Comparison of ENCODE assay signal across 8 cellular contexts in genomic region chr11:66677599-66678375, GRCh38. TPM values are rescaled to one million over a fixed set of nuclear protein-coding genes. Genes with fewer than 3 reads are reported as not detected.
DNase-seq lines count a peak whose midpoint lies in the region; ATAC-seq and FAIRE-seq lines count a peak whose summit lies in the region.

A gene with protein sequence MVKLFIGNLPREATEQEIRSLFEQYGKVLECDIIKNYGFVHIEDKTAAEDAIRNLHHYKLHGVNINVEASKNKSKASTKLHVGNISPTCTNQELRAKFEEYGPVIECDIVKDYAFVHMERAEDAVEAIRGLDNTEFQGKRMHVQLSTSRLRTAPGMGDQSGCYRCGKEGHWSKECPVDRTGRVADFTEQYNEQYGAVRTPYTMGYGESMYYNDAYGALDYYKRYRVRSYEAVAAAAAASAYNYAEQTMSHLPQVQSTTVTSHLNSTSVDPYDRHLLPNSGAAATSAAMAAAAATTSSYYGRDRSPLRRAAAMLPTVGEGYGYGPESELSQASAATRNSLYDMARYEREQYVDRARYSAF (minus strand): TSS chr11:66677887. CDS start chr11:66677079, 808 bp downstream.

- H3K9me3 ChIP-seq in effector memory CD4-positive, alpha-beta T cell (ENCODE audit: control insufficient read depth, low read length) = no peaks in the 10 kb centered on the region

- DNase-seq in COR-L47 (lab: John Stamatoyannopoulos, UW) (peak; percentile 96), HTR-8/SVneo (ENCODE audit: insufficient read length, low spot score) (peak; percentile 95), NOMO-1 treated with DMSO at 0.1 percent for 48 hours (lab: John Stamatoyannopoulos, UW; ENCODE audit: unreplicated experiment) (peak; percentile 94), medulla oblongata (ENCODE audit: extremely low spot score) (peak; percentile 97)
- peak; percentile 96 to 97 (median 96) for DNase-seq in effector memory CD4-positive, alpha-beta T cell
- peak; percentile 94 to 95 (median 94) for DNase-seq in stimulated activated CD4-positive, alpha-beta T cell treated with anti-CD3 and anti-CD28 coated beads, TNF-alpha, amount 100 ng/mL, for 48 hours (ENCODE audit: low read depth in 3 of 3)

- no peaks in the 10 kb centered on the region for H3K36me3 ChIP-seq in effector memory CD4-positive, alpha-beta T cell (ENCODE audit: control insufficient read depth, insufficient read depth, low read length)

- peak; percentile 84 for ATAC-seq in GM21381 (IDR thresholded peaks at IDR 0.05; ENCODE audit: unreplicated experiment)

- peak within 1 kb of the TSS; percentile 99 for H3K27ac ChIP-seq in effector memory CD4-positive, alpha-beta T cell (ENCODE audit: insufficient read depth, low read length, poor library complexity, severe bottlenecking)

- POLR2A ChIA-PET in activated CD8-positive, alpha-beta memory T cell treated with anti-CD3 and anti-CD28 coated beads for 36 hours (lab: Charles Lee) = interaction anchor here (0.5 to 2.0 kb wide), 9 partner anchors 39 to 860 kb away, joined by 3 to 9 read pairs (median 3); partner anchors contain the start of genes CCDC87, CCS, RBM14 and RBM4

- H3K4me3 ChIP-seq in effector memory CD4-positive, alpha-beta T cell (ENCODE audit: insufficient read depth, low read depth, low read length, poor library complexity, severe bottlenecking) = peak within 1 kb of the TSS; percentile 65

- H3K4me1 ChIP-seq in effector memory CD4-positive, alpha-beta T cell (ENCODE audit: control insufficient read depth, insufficient read depth, low read length, poor library complexity, severe bottlenecking) = peaks cover 8% of the 10 kb centered on the region

- H3K27me3 ChIP-seq in effector memory CD4-positive, alpha-beta T cell (replicated peaks; ENCODE audit: control insufficient read depth, insufficient read depth, low read length, poor library complexity, severe bottlenecking) = no peaks in the 10 kb centered on the region

- CTCF ChIA-PET in activated CD8-positive, alpha-beta memory T cell treated with anti-CD3 and anti-CD28 coated beads for 36 hours (lab: Charles Lee) = interaction anchor here (0.6 to 4.1 kb wide), 29 partner anchors 8 to 389 kb away, joined by 3 to 31 read pairs (median 5); partner anchors contain the start of genes ACTN3, BBS1, CCDC87 and CCS

- FAIRE-seq in HTR-8/SVneo (lab: Jason Lieb, UNC) = peak; percentile 94

RNA-seq across cellular contexts. Expression of the gene that starts here (rescaled TPM):
- 10 to 100 TPM; 17.2 to 18.1 TPM for total RNA-seq in activated CD8-positive, alpha-beta memory T cell treated with anti-CD3 and anti-CD28 coated beads for 36 hours

Comparison
In these comparisons a context has a peak if more than half of its experiments do, and no peak if none do; other contexts are left out.
1. Peak in every context shown above with its lines: DNase-seq, ATAC-seq, H3K4me3 ChIP-seq and H3K27ac ChIP-seq.